ENCODE assay signal across 23 cellular contexts in genomic region chr18:4636957-4637356, GRCh38.
A peak's percentile ranks its signal among the peaks of the same experiment; 100 is the strongest.
DNase-seq lines count a peak whose midpoint lies in the region; ATAC-seq and TF ChIP-seq lines count a peak whose summit lies in the region.
"Had no signal": no experiment of that assay in that cellular context is flagged by ENCODE, and none has a peak within 500 bp of the region (broad histone marks: within the 10 kb centered on the region; RNA-seq: fewer than 3 reads in every experiment).

No MANE protein-coding gene starts in this region.

- no peaks in the 10 kb centered on the region for H3K27me3 ChIP-seq in PC-3 (ENCODE audit: low read length)
- H3K27me3 ChIP-seq: neutrophil, right lobe of liver, tibial nerve had no signal

- no peaks in the 10 kb centered on the region for H3K4me1 ChIP-seq in PC-3 (ENCODE audit: insufficient read depth, low read length)
- H3K4me1 ChIP-seq: HAP-1, right lobe of liver, tibial nerve had no signal

- H3K9ac ChIP-seq in PC-3 (ENCODE audit: low read length) = no peak overlapping the region
- H3K9ac ChIP-seq: SK-N-SH had no signal

- H3K4me2 ChIP-seq in PC-3 (ENCODE audit: low read length) = no peak overlapping the region
- H3K4me2 ChIP-seq: SK-N-SH had no signal

- H3K36me3 ChIP-seq in PC-3 (ENCODE audit: low read depth, low read length) = no peaks in the 10 kb centered on the region
- H3K36me3 ChIP-seq: HAP-1, neutrophil, right lobe of liver, tibial nerve had no signal

- no peaks in the 10 kb centered on the region for H3K27me3 Mint-ChIP-seq in nephron progenitor cell (ENCODE audit: low read depth, poor library complexity)
- H3K27me3 Mint-ChIP-seq: activated T-helper 17 cell treated with anti-CD3 and anti-CD28 coated beads, Interleukin-2, amount 50 U/mL, for 72 hours had no signal

- no peak overlapping the region for H3K27ac Mint-ChIP-seq in nephron progenitor cell
- H3K27ac Mint-ChIP-seq: activated T-helper 17 cell treated with anti-CD3 and anti-CD28 coated beads, Interleukin-2, amount 50 U/mL, for 72 hours had no signal

- H3K36me3 Mint-ChIP-seq in nephron progenitor cell (ENCODE audit: low read depth) = no peaks in the 10 kb centered on the region

- H3K4me3 Mint-ChIP-seq in nephron progenitor cell = no peak overlapping the region
- H3K4me3 Mint-ChIP-seq: activated T-helper 17 cell treated with anti-CD3 and anti-CD28 coated beads, Interleukin-2, amount 50 U/mL, for 72 hours had no signal

- TF ChIP-seq CTCF in PC-3 (conservative IDR thresholded peaks at IDR 0.05; ENCODE audit: low read depth, low read length) = no peak
- TF ChIP-seq CTCF in nephron progenitor cell (IDR thresholded peaks at IDR 0.05) = no peak

- no peaks in the 10 kb centered on the region for H3F3A ChIP-seq in PC-3 (ENCODE audit: low read length, unreplicated experiment)

- no peaks in the 10 kb centered on the region for H3K79me2 ChIP-seq in PC-3 (ENCODE audit: low read length)

- CTCF ChIA-PET in PC-3 (lab: Charles Lee) = no interaction called here

- H3K4me3 ChIP-seq in PC-3 (ENCODE audit: low read length) = no peak overlapping the region
- H3K4me3 ChIP-seq: HAP-1, mucosa of descending colon, right lobe of liver, tibial nerve had no signal

- peak; percentile 41 for DNase-seq in DMS 273 (lab: John Stamatoyannopoulos, UW; ENCODE audit: unreplicated experiment)
- no peak for DNase-seq in DMS 273 treated with DMSO at 0.1 percent for 48 hours (lab: John Stamatoyannopoulos, UW)
- peak; percentile 22 for DNase-seq in NAMALWA (ENCODE audit: low spot score)
- DNase-seq in PC-3 = peak; percentile 2
- DNase-seq in kidney tubule cell (ENCODE audit: low spot score) = peak; percentile 38
- DNase-seq in nephron progenitor cell = no peak
- no peak for DNase-seq in GF-D8 (lab: John Stamatoyannopoulos, UW)
- DNase-seq: DMS153; Kasumi-1; left ventricle myocardium superior; mucosa of descending colon; NCI-H226; right lobe of liver; SK-N-SH; stimulated activated naive CD4-positive, alpha-beta T cell; T1000 had no signal

- POLR2A ChIA-PET in PC-3 (lab: Charles Lee; ENCODE audit: unreplicated experiment) = no interaction called here

- no peak overlapping the region for H2AFZ ChIP-seq in PC-3 (ENCODE audit: low read length)

- no peaks in the 10 kb centered on the region for H3K9me3 Mint-ChIP-seq in nephron progenitor cell

- H3K9me2 ChIP-seq in PC-3 (replicated peaks; ENCODE audit: low read length) = no peaks in the 10 kb centered on the region
- H3K9me2 ChIP-seq: SK-N-SH had no signal

- intact Hi-C loops in PC-3 (cut with micrococcal nuclease) = no loop called here

- no peak overlapping the region for H3K27ac ChIP-seq in PC-3 (ENCODE audit: low read length)
- H3K27ac ChIP-seq: 22Rv1, epithelial cell of prostate, neutrophil, right lobe of liver, tibial nerve had no signal

- H3K4me1 Mint-ChIP-seq in nephron progenitor cell = peaks cover 13% of the 10 kb centered on the region
- H3K4me1 Mint-ChIP-seq: activated T-helper 17 cell treated with anti-CD3 and anti-CD28 coated beads, Interleukin-2, amount 50 U/mL, for 72 hours had no signal

- ATAC-seq in PC-3 (no peak), HG02970 (IDR thresholded peaks at IDR 0.05; ENCODE audit: low FRiP score, unreplicated experiment) (no peak)
- ATAC-seq: activated T-helper 17 cell treated with anti-CD3 and anti-CD28 coated beads, Interleukin-2, amount 50 U/mL, for 72 hours; left ventricle myocardium superior; mucosa of descending colon; right lobe of liver had no signal

- H3K9me3 ChIP-seq in PC-3 (ENCODE audit: low read length) = peaks cover 35% of the 10 kb centered on the region
- H3K9me3 ChIP-seq: HAP-1, neutrophil, right lobe of liver, SK-N-SH, tibial nerve had no signal

- no peaks in the 10 kb centered on the region for H4K20me1 ChIP-seq in PC-3 (ENCODE audit: low read length)

- BruUV-seq in PC-3 (replicated peaks; lab: Mats Ljungman, UMichigan) = no TSS peak

Comparison
In these comparisons a context has a peak if more than half of its experiments do, and no peak if none do; other contexts are left out.
1. DNase-seq: peak in DMS 273 (single experiment), NAMALWA (single experiment), PC-3 (single experiment) and kidney tubule cell (single experiment); none in DMS 273 treated with DMSO at 0.1 percent for 48 hours (single experiment), nephron progenitor cell (single experiment) and GF-D8 (single experiment).